Comparison of ENCODE assay signal across 23 cellular contexts in genomic region chr14:69321601-69322330, GRCh38.
DNase-seq lines count a peak whose midpoint lies in the region; ATAC-seq and TF ChIP-seq lines count a peak whose summit lies in the region.
"Had no signal": no experiment of that assay in that cellular context is flagged by ENCODE, and none has a peak within 500 bp of the region (broad histone marks: within the 10 kb centered on the region; RNA-seq: fewer than 3 reads in every experiment).

No MANE protein-coding gene starts in this region.

- peak overlapping the region; percentile 28 for H4K91ac ChIP-seq in mesenchymal stem cell (ENCODE audit: low read length)

- H2BK15ac ChIP-seq in mesenchymal stem cell (ENCODE audit: low read depth, poor library complexity, severe bottlenecking) = no peak overlapping the region

- no peak for TF ChIP-seq CTCF in WTC11 (IDR thresholded peaks at IDR 0.05)
- no peak for TF ChIP-seq CTCF in dorsolateral prefrontal cortex (IDR thresholded peaks at IDR 0.05 in 54 of 56, conservative IDR thresholded peaks at IDR 0.05 in 2 of 56; ENCODE audit: low read depth in 1 of 56, partially characterized antibody in 56 of 56)
- TF ChIP-seq CTCF in type B pancreatic cell (conservative IDR thresholded peaks at IDR 0.05) = no peak

- no peak overlapping the region for H3K23ac ChIP-seq in mesenchymal stem cell (ENCODE audit: low read length in 2 of 2)

- no peaks in the 10 kb centered on the region for H3K9me3 ChIP-seq in mesenchymal stem cell (ENCODE audit: control insufficient read depth, low read length)
- no peaks in the 10 kb centered on the region for H3K9me3 ChIP-seq in T-helper 17 cell (ENCODE audit: control insufficient read depth, low read length, poor library complexity, severe bottlenecking)
- H3K9me3 ChIP-seq: BE2C, body of pancreas, thoracic aorta had no signal

- H2AFZ ChIP-seq in mesenchymal stem cell (ENCODE audit: low read depth, low read length) = no peak overlapping the region

- H3K4me3 Mint-ChIP-seq in WTC11 = no peak overlapping the region
- no peak overlapping the region for H3K4me3 Mint-ChIP-seq in type B pancreatic cell
- H3K4me3 Mint-ChIP-seq in T-helper 17 cell = no peak overlapping the region
- H3K4me3 Mint-ChIP-seq: activated CD4-positive, alpha-beta T cell treated with anti-CD3 and anti-CD28 coated beads, Interleukin-2, amount 10 ng/mL, durations not matched to agents 24 days and 14 days; stimulated activated effector memory CD8-positive, alpha-beta T cell treated with anti-CD3 and anti-CD28 coated beads, Interleukin-12 subunit alpha, Interleukin-12 subunit beta, amount 100 ng/mL, for 72 hours had no signal

- peak overlapping the region in 1 of 2 experiments; percentile 5 for H3K14ac ChIP-seq in mesenchymal stem cell (ENCODE audit: low read length in 2 of 2)

- POLR2A ChIA-PET in WTC11 (lab: Charles Lee) = no interaction called here

- H3K27me3 Mint-ChIP-seq in WTC11 (ENCODE audit: low read depth) (no peaks in the 10 kb centered on the region), type B pancreatic cell (no peaks in the 10 kb centered on the region), T-helper 17 cell (peaks cover 3% of the 10 kb centered on the region)
- H3K27me3 Mint-ChIP-seq: activated CD4-positive, alpha-beta T cell treated with anti-CD3 and anti-CD28 coated beads, Interleukin-2, amount 10 ng/mL, durations not matched to agents 24 days and 14 days had no signal

- H3K36me3 Mint-ChIP-seq in WTC11 (no peaks in the 10 kb centered on the region), type B pancreatic cell (no peaks in the 10 kb centered on the region), T-helper 17 cell (ENCODE audit: low read depth) (no peaks in the 10 kb centered on the region)
- H3K36me3 Mint-ChIP-seq: activated naive CD4-positive, alpha-beta T cell treated with anti-CD3 and anti-CD28 coated beads, Interleukin-2, amount 50 U/mL, for 72 hours; stimulated activated effector memory CD8-positive, alpha-beta T cell treated with anti-CD3 and anti-CD28 coated beads, Interleukin-12 subunit alpha, Interleukin-12 subunit beta, amount 100 ng/mL, for 72 hours had no signal

- H3K9ac ChIP-seq in mesenchymal stem cell (ENCODE audit: low read length) = peak overlapping the region; percentile 44

- H3K27ac ChIP-seq in dorsolateral prefrontal cortex (peak overlapping the region in 1 of 59 donors; percentile 13), mesenchymal stem cell (ENCODE audit: low read length, poor library complexity, severe bottlenecking) (no peak overlapping the region)
- H3K27ac ChIP-seq: body of pancreas, coronary artery, thoracic aorta had no signal

- H3K9me3 Mint-ChIP-seq in WTC11 (no peaks in the 10 kb centered on the region), type B pancreatic cell (no peaks in the 10 kb centered on the region)
- H3K9me3 Mint-ChIP-seq: activated CD4-positive, alpha-beta T cell treated with anti-CD3 and anti-CD28 coated beads, Interleukin-2, amount 10 ng/mL, durations not matched to agents 24 days and 14 days; activated naive CD4-positive, alpha-beta T cell treated with anti-CD3 and anti-CD28 coated beads, Interleukin-2, amount 50 U/mL, for 72 hours; stimulated activated effector memory CD8-positive, alpha-beta T cell treated with anti-CD3 and anti-CD28 coated beads, Interleukin-12 subunit alpha, Interleukin-12 subunit beta, amount 100 ng/mL, for 72 hours had no signal

- H3K36me3 ChIP-seq in mesenchymal stem cell (ENCODE audit: control insufficient read depth in 1 of 2, insufficient read depth in 2 of 2, low read depth in 1 of 2, low read length in 2 of 2) = peaks cover 3 to 10% of the 10 kb centered on the region in 2 experiments
- H3K36me3 ChIP-seq: BE2C, thoracic aorta had no signal

- H3K4me1 ChIP-seq in mesenchymal stem cell (ENCODE audit: control insufficient read depth, insufficient read depth, low read depth, low read length) = peaks cover 3% of the 10 kb centered on the region
- H3K4me1 ChIP-seq: BE2C, body of pancreas had no signal

- H3K4ac ChIP-seq in mesenchymal stem cell (ENCODE audit: low read depth in 1 of 2, low read length in 2 of 2) = no peak overlapping the region

- no peak overlapping the region for H3K4me2 ChIP-seq in mesenchymal stem cell (ENCODE audit: low read length, poor library complexity, severe bottlenecking)

- no peak overlapping the region for H2BK120ac ChIP-seq in mesenchymal stem cell (ENCODE audit: low read depth, low read length)

- no peak overlapping the region for H3K18ac ChIP-seq in mesenchymal stem cell (ENCODE audit: low read depth in 1 of 2, low read length in 2 of 2)

- no peak overlapping the region for H2BK12ac ChIP-seq in mesenchymal stem cell (ENCODE audit: low read length in 2 of 2)

- no peaks in the 10 kb centered on the region for H3K79me1 ChIP-seq in mesenchymal stem cell (replicated peaks; ENCODE audit: low read length, poor library complexity, severe bottlenecking)

- DNase-seq in WTC11 (ENCODE audit: low spot score) (peak; percentile 8), dorsolateral prefrontal cortex (peak in 6 of 10 donors; percentile 33 to 58 (median 42)), mesenchymal stem cell (no peak), type B pancreatic cell (ENCODE audit: extremely low spot score, unreplicated experiment) (peak; percentile 60), epidermal melanocyte (ENCODE audit: insufficient read length, low spot score) (no peak), T-helper 17 cell (no peak)
- DNase-seq: activated CD4-positive, alpha-beta T cell treated with anti-CD3 and anti-CD28 coated beads, Interleukin-2, amount 10 ng/mL, durations not matched to agents 24 days and 14 days; activated T-cell treated with anti-CD3 and anti-CD28 coated beads, Interleukin-2, amount 50 U/mL, for 1 hour; BE2C; COR-L47; KG1; left cardiac atrium; NCI-H2081 treated with DMSO at 0.1 percent for 48 hours; NCI-H524; nucleus accumbens; retina had no signal

- H2BK5ac ChIP-seq in mesenchymal stem cell (ENCODE audit: low read depth, low read length, poor library complexity, severe bottlenecking) = no peak overlapping the region

- intact Hi-C loops in dorsolateral prefrontal cortex (cut with DNase I) = no loop called here

- H3K27ac Mint-ChIP-seq in WTC11 = no peak overlapping the region
- no peak overlapping the region for H3K27ac Mint-ChIP-seq in type B pancreatic cell
- no peak overlapping the region for H3K27ac Mint-ChIP-seq in T-helper 17 cell
- H3K27ac Mint-ChIP-seq: activated CD4-positive, alpha-beta T cell treated with anti-CD3 and anti-CD28 coated beads, Interleukin-2, amount 10 ng/mL, durations not matched to agents 24 days and 14 days; activated naive CD4-positive, alpha-beta T cell treated with anti-CD3 and anti-CD28 coated beads, Interleukin-2, amount 50 U/mL, for 72 hours; stimulated activated effector memory CD8-positive, alpha-beta T cell treated with anti-CD3 and anti-CD28 coated beads, Interleukin-12 subunit alpha, Interleukin-12 subunit beta, amount 100 ng/mL, for 72 hours had no signal

- H3K4me3 ChIP-seq in dorsolateral prefrontal cortex (no peak overlapping the region), mesenchymal stem cell (ENCODE audit: insufficient read depth in 1 of 2, low read depth in 1 of 2, low read length in 2 of 2) (no peak overlapping the region)
- H3K4me3 ChIP-seq: body of pancreas, coronary artery, thoracic aorta had no signal

- H4K8ac ChIP-seq in mesenchymal stem cell (ENCODE audit: low read length) = no peak overlapping the region

- CTCF ChIA-PET in WTC11 (lab: Charles Lee) = interaction anchor here (1.5 to 3.3 kb wide), 4 partner anchors 25 to 192 kb away, joined by 4 to 17 read pairs (median 6); no protein-coding TSS in a partner anchor

- ATAC-seq in WTC11 (no peak), T-helper 17 cell (no peak), HG03108 (IDR thresholded peaks at IDR 0.05; ENCODE audit: unreplicated experiment) (no peak)
- ATAC-seq: activated naive CD4-positive, alpha-beta T cell treated with anti-CD3 and anti-CD28 coated beads, Interleukin-2, amount 50 U/mL, for 72 hours; body of pancreas; left cardiac atrium; Right ventricle myocardium inferior; stimulated activated effector memory CD8-positive, alpha-beta T cell treated with anti-CD3 and anti-CD28 coated beads, Interleukin-12 subunit alpha, Interleukin-12 subunit beta, amount 100 ng/mL, for 72 hours had no signal

- H3K4me1 Mint-ChIP-seq in WTC11 = peaks cover 16% of the 10 kb centered on the region
- H3K4me1 Mint-ChIP-seq in type B pancreatic cell (ENCODE audit: unreplicated experiment) = peaks cover 7% of the 10 kb centered on the region
- no peaks in the 10 kb centered on the region for H3K4me1 Mint-ChIP-seq in T-helper 17 cell
- H3K4me1 Mint-ChIP-seq: activated CD4-positive, alpha-beta T cell treated with anti-CD3 and anti-CD28 coated beads, Interleukin-2, amount 10 ng/mL, durations not matched to agents 24 days and 14 days had no signal

- 91% methylated on average over 11 of the region's 11 CpGs for WGBS in mesenchymal stem cell

- H2AK5ac ChIP-seq in mesenchymal stem cell (ENCODE audit: low read length, severe bottlenecking) = no peak overlapping the region

- no peaks in the 10 kb centered on the region for H3K27me3 ChIP-seq in dorsolateral prefrontal cortex
- peaks cover 0 to 16% of the 10 kb centered on the region in 2 experiments for H3K27me3 ChIP-seq in mesenchymal stem cell (ENCODE audit: control insufficient read depth in 1 of 2, insufficient read depth in 1 of 2, low read length in 2 of 2)
- H3K27me3 ChIP-seq: BE2C, body of pancreas had no signal

TF ChIP-seq in WTC11, 78 proteins besides CTCF, POLR2A, EP300 and RAD21 (continues in another document):
- TF ChIP-seq MXD4 (CRISPR knock-in tag; IDR thresholded peaks at IDR 0.05; ENCODE audit: borderline replicate concordance) = no peak
- no peak for TF ChIP-seq CBFB (CRISPR knock-in tag; IDR thresholded peaks at IDR 0.05; ENCODE audit: low read depth)
- TF ChIP-seq E2F1 (CRISPR knock-in tag; IDR thresholded peaks at IDR 0.05) = no peak
- TF ChIP-seq PREB (CRISPR knock-in tag; IDR thresholded peaks at IDR 0.05; ENCODE audit: borderline replicate concordance) = no peak

Comparison
In these comparisons a context has a peak if more than half of its experiments do, and no peak if none do; other contexts are left out.
1. DNase-seq: peak in WTC11 (single experiment), dorsolateral prefrontal cortex (6 of 10) and type B pancreatic cell (single experiment); none in mesenchymal stem cell (single experiment), epidermal melanocyte (single experiment) and T-helper 17 cell (0 of 3).